Comparison of ENCODE assay signal across 9 cellular contexts in genomic region chr20:59495166-59495565, GRCh38.
"Had no signal": no experiment of that assay in that cellular context is flagged by ENCODE, and none has a peak within 500 bp of the region (broad histone marks: within the 10 kb centered on the region; RNA-seq: fewer than 3 reads in every experiment).

No MANE protein-coding gene starts in this region.

- H3K36me3 ChIP-seq: SJCRH30 had no signal

- FAIRE-seq: RCC 7860 had no signal

- H3K27ac ChIP-seq: PC-9, RWPE1, SJCRH30, SK-N-MC had no signal

- H3K4me1 ChIP-seq: SJCRH30 had no signal

- H2AFZ ChIP-seq: PC-9 had no signal

- H3K27ac Mint-ChIP-seq: T-cell had no signal

- H3K4me3 ChIP-seq: PC-9, SJCRH30, SK-N-MC had no signal

- DNase-seq: NCI-H1048, NCI-H2081 treated with DMSO at 0.1 percent for 48 hours, SIG-M5 had no signal

- H3K36me3 Mint-ChIP-seq: T-cell had no signal

- H3K9me3 ChIP-seq: SJCRH30 had no signal

- H3K4me3 Mint-ChIP-seq: T-cell had no signal

- H3K4me2 ChIP-seq: PC-9 had no signal
